ENCODE assay signal across 8 cellular contexts in genomic region chr11:130916238-130916855, GRCh38. TPM values are rescaled to one million over a fixed set of nuclear protein-coding genes. Genes with fewer than 3 reads are reported as not detected.
DNase-seq lines count a peak whose midpoint lies in the region; ATAC-seq, FAIRE-seq and TF ChIP-seq lines count a peak whose summit lies in the region.

Gene SNX19 (minus strand): TSS chr11:130916479. CDS start chr11:130915939, 540 bp downstream.

- DNase-seq in AG04449 (ENCODE audit: low read depth, low spot score) (no peak), NCI-H2107 treated with DMSO at 0.1 percent for 48 hours (lab: John Stamatoyannopoulos, UW; ENCODE audit: unreplicated experiment) (peak; percentile 41), WERI-Rb-1 (peak; percentile 89), breast epithelium (ENCODE audit: low spot score in 2 of 2) (peak; percentile 86 to 88), small intestine (peak; percentile 89)

- no peak for FAIRE-seq in small intestine (lab: Jason Lieb, UNC)

- H3K9me3 ChIP-seq in WERI-Rb-1 (ENCODE audit: severe bottlenecking) (no peaks in the 10 kb centered on the region), breast epithelium (no peaks in the 10 kb centered on the region), iPS-20b (ENCODE audit: insufficient read depth, low read depth, low read length) (no peaks in the 10 kb centered on the region), small intestine (ENCODE audit: control insufficient read depth, low read depth) (no peaks in the 10 kb centered on the region)

- CTCF ChIA-PET in AG04449 (lab: Yijun Ruan, JAX): interaction anchor here (0.5 to 17.4 kb wide), 43 partner anchors 9 to 758 kb away, joined by 3 to 304 read pairs (median 4); no protein-coding TSS in a partner anchor

- ATAC-seq in GM18858 (IDR thresholded peaks at IDR 0.05; ENCODE audit: unreplicated experiment): peak; percentile 97
- ATAC-seq in HG03066 (IDR thresholded peaks at IDR 0.05; ENCODE audit: low read depth, unreplicated experiment): peak; percentile 99

- H3K27ac ChIP-seq in WERI-Rb-1: peak within 1 kb of the TSS; percentile 81
- peak within 1 kb of the TSS; percentile 87 to 93 for H3K27ac ChIP-seq in breast epithelium
- H3K27ac ChIP-seq in iPS-20b (ENCODE audit: low read length): no peak within 1 kb of the TSS
- H3K27ac ChIP-seq in small intestine (ENCODE audit: low read depth in 1 of 2, low read length in 1 of 2): peak within 1 kb of the TSS; percentile 67 to 93

- H3K4me1 ChIP-seq in breast epithelium (peaks cover 3 to 6% of the 10 kb centered on the region in 2 donors), iPS-20b (ENCODE audit: insufficient read depth, low read length) (peaks cover 15% of the 10 kb centered on the region; the same call in 1 of the 2 replicates), small intestine (ENCODE audit: control insufficient read depth in 2 of 2, insufficient read depth in 1 of 2, low read depth in 1 of 2, low read length in 1 of 2) (peaks cover 1 to 7% of the 10 kb centered on the region in 2 donors)

- intact Hi-C loops in breast epithelium (cut with DNase I; ENCODE audit: low total_unique reads): no loop called here

- TF ChIP-seq CTCF in AG04449 (IDR thresholded peaks at IDR 0.05; ENCODE audit: insufficient read depth, low read length, missing control alignments) (peak; percentile 94), WERI-Rb-1 (IDR thresholded peaks at IDR 0.05; ENCODE audit: low read depth, low read length) (peak; percentile 94), breast epithelium (IDR thresholded peaks at IDR 0.05) (peak; percentile 72 to 94 (median 75))

- POLR2A ChIA-PET in AG04449 (lab: Yijun Ruan, JAX): interaction anchor here (0.8 to 1.6 kb wide), 4 partner anchors 10 to 485 kb away, joined by 3 to 5 read pairs (median 4); no protein-coding TSS in a partner anchor

- 0 to 1% (median 0%) methylated on average over 70 to 72 of the region's 72 CpGs for WGBS in small intestine, 3 donors

- H3K4me3 ChIP-seq in AG04449 (ENCODE audit: low read depth, low read length) (peak within 1 kb of the TSS; percentile 87), WERI-Rb-1 (ENCODE audit: low read depth, low read length) (peak within 1 kb of the TSS; percentile 95), breast epithelium (peak within 1 kb of the TSS; percentile 72 to 99 (median 95)), iPS-20b (ENCODE audit: low read length) (peak within 1 kb of the TSS; percentile 94), small intestine (ENCODE audit: low read depth in 1 of 2, low read length in 2 of 2) (peak within 1 kb of the TSS; percentile 81 to 84)

- H3K9ac ChIP-seq in iPS-20b (ENCODE audit: low read depth, low read length): peak within 1 kb of the TSS; percentile 84; the same call in 1 of the 2 replicates

- no peaks in the 10 kb centered on the region for H3K27me3 ChIP-seq in WERI-Rb-1 (ENCODE audit: insufficient read depth, low read depth, severe bottlenecking)
- H3K27me3 ChIP-seq in breast epithelium: no peaks in the 10 kb centered on the region
- H3K27me3 ChIP-seq in iPS-20b (ENCODE audit: insufficient read depth, low read length): peaks cover 18% of the 10 kb centered on the region
- H3K27me3 ChIP-seq in small intestine (ENCODE audit: control insufficient read depth in 2 of 2, insufficient read depth in 2 of 2, low read length in 2 of 2): no peaks in the 10 kb centered on the region

- TF ChIP-seq POLR2A in breast epithelium (IDR thresholded peaks at IDR 0.05): no peak

- H3K36me3 ChIP-seq in WERI-Rb-1: peaks cover 29% of the 10 kb centered on the region
- no peaks in the 10 kb centered on the region for H3K36me3 ChIP-seq in breast epithelium
- H3K36me3 ChIP-seq in iPS-20b (ENCODE audit: insufficient read depth, low read depth, low read length): peaks cover 20% of the 10 kb centered on the region; the same call in 1 of the 2 replicates
- peaks cover 0 to 2% of the 10 kb centered on the region in 2 donors for H3K36me3 ChIP-seq in small intestine (ENCODE audit: control insufficient read depth in 2 of 2, insufficient read depth in 2 of 2, low read length in 2 of 2)

RNA-seq across cellular contexts. Expression of gene SNX19, which starts in this region (rescaled TPM):
- 100 to 1,000 TPM in 2 of 3 donors, 10 to 100 TPM in 1; 91.0 to 119 (median 100) TPM for total RNA-seq in breast epithelium
- polyA plus RNA-seq in small intestine: 10 to 100 TPM in 2 of 3 donors, 1 to 10 TPM in 1; 8.9 to 20.5 (median 14.5) TPM
